16 cellular contexts compared by ENCODE assay signal in genomic region chr17:4648741-4649140, GRCh38. TPM values are rescaled to one million over a fixed set of nuclear protein-coding genes. Genes with fewer than 3 reads are reported as not detected.
A peak's percentile ranks its signal among the peaks of the same experiment; 100 is the strongest.
DNase-seq lines count a peak whose midpoint lies in the region; FAIRE-seq and TF ChIP-seq lines count a peak whose summit lies in the region.
"Had no signal": no experiment of that assay in that cellular context is flagged by ENCODE, and none has a peak within 500 bp of the region (broad histone marks: within the 10 kb centered on the region; RNA-seq: fewer than 3 reads in every experiment).

No MANE protein-coding gene starts in this region.

- H3K27me3 ChIP-seq in colonic mucosa: no peaks in the 10 kb centered on the region

- H3K4me3 ChIP-seq in colonic mucosa: no peak overlapping the region
- H3K4me3 ChIP-seq: coronary artery, lung had no signal

- H3K9ac ChIP-seq in colonic mucosa (ENCODE audit: low read depth in 2 of 2, low read length in 2 of 2): peak overlapping the region in 1 of 2 donors; percentile 19

- TF ChIP-seq CTCF in colonic mucosa (IDR thresholded peaks at IDR 0.05): no peak

- intact Hi-C loops in colonic mucosa (cut with DNase I): no loop called here
- intact Hi-C loops in posterior cingulate gyrus (cut with DNase I): no loop called here

- peaks cover 4% of the 10 kb centered on the region for H3K4me1 ChIP-seq in colonic mucosa

- H3K36me3 ChIP-seq in colonic mucosa: no peaks in the 10 kb centered on the region

- no peaks in the 10 kb centered on the region for H3K9me3 ChIP-seq in colonic mucosa

- H3K27ac ChIP-seq in colonic mucosa (no peak overlapping the region), substantia nigra (ENCODE audit: low read depth, low read length, poor library complexity, severe bottlenecking) (no peak overlapping the region)
- H3K27ac ChIP-seq: coronary artery had no signal

- FAIRE-seq in GM19239 (lab: Jason Lieb, UNC): no peak

- DNase-seq in SIG-M5 treated with dmso at 0.1 percent for 504 hours (lab: John Stamatoyannopoulos, UW; ENCODE audit: unreplicated experiment) (peak; percentile 62), SIG-M5 (lab: John Stamatoyannopoulos, UW) (no peak), NCI-H510A (lab: John Stamatoyannopoulos, UW) (peak; percentile 60), colonic mucosa (peak; percentile 75), GM19239 (ENCODE audit: insufficient read length, low spot score) (no peak), posterior cingulate gyrus (no peak), GM19238 (ENCODE audit: insufficient read length, low spot score) (no peak), substantia nigra (lab: John Stamatoyannopoulos, UW) (no peak)
- DNase-seq: activated CD4-positive, alpha-beta T cell treated with anti-CD3 and anti-CD28 coated beads for 4 hours; activated T-cell treated with anti-CD3 and anti-CD28 coated beads, Interleukin-2, amount 50 U/mL, for 24 hours; anterior cingulate cortex; HFFc6 had no signal

RNA-seq across cellular contexts. Expression of gene ALOX15, which starts 7.3 kb away (rescaled TPM):
- under 1 TPM in 1 of 2 donors, not detected in 1; 0.13 TPM for total RNA-seq in colonic mucosa
- total RNA-seq: A172; HFFc6; T-helper 1 cell treated with Interleukin-12 subunit alpha and Interleukin-12 subunit beta and Interleukin-4 antibody, amounts not matched to agents 30 ng/mL and 1 ng/mL, for 36 hours had no signal

RNA-seq across cellular contexts. Expression of gene PELP1, which starts 55.2 kb away (rescaled TPM):
- 10 to 100 TPM; 24.8 to 66.4 TPM for total RNA-seq in colonic mucosa

Comparison
In these comparisons a context has a peak if more than half of its experiments do, and no peak if none do; other contexts are left out.
1. DNase-seq: peak in SIG-M5 treated with dmso at 0.1 percent for 504 hours (single experiment), NCI-H510A (single experiment) and colonic mucosa (single experiment); none in SIG-M5 (single experiment), GM19239 (single experiment), posterior cingulate gyrus (0 of 10), GM19238 (single experiment) and substantia nigra (0 of 49).